ENCODE assay signal across 10 cellular contexts in the genomic region with DNA sequence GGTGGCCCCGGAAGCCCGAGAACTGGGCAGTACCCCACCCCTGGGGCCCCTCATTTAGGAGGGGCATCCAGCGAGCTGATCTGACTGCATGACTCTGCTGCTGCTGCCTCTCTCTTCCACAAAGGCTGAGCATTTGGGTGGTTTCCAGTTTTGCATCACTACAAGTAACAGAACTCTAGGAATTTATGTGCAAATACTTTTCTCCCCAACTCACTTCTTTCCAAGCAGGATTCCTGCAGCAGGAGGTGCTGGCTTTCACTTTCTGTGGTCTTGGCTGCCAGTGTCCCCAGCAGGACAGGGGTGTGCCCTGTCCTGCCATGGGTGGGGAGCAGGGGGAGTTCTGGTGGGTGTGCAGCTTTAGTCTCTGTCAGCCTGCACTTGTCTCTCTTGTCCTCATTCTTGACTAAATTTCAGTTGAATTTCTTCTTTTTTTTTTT. TPM values are rescaled to one million over a fixed set of nuclear protein-coding genes. Genes with fewer than 3 reads are reported as not detected.
DNase-seq lines count a peak whose midpoint lies in the region; ATAC-seq and TF ChIP-seq lines count a peak whose summit lies in the region.
"Had no signal": no experiment of that assay in that cellular context is flagged by ENCODE, and none has a peak within 500 bp of the region (broad histone marks: within the 10 kb centered on the region; RNA-seq: fewer than 3 reads in every experiment).

No MANE protein-coding gene starts in this region.

- H3K27me3 ChIP-seq in subcutaneous abdominal adipose tissue (ENCODE audit: control insufficient read depth in 5 of 5, insufficient read depth in 4 of 5, low read length in 5 of 5) (no peaks in the 10 kb centered on the region), prostate gland (replicated peaks; ENCODE audit: insufficient read depth) (no peaks in the 10 kb centered on the region)

- peak overlapping the region in 1 of 5 donors; percentile 38 for H3K4me3 ChIP-seq in subcutaneous abdominal adipose tissue (ENCODE audit: low read depth in 1 of 5, low read length in 5 of 5)
- H3K4me3 ChIP-seq in prostate gland, result no peak overlapping the region

- no peaks in the 10 kb centered on the region for H3K36me3 ChIP-seq in subcutaneous abdominal adipose tissue (ENCODE audit: control insufficient read depth in 5 of 5, insufficient read depth in 5 of 5, low read length in 5 of 5)
- no peaks in the 10 kb centered on the region for H3K36me3 ChIP-seq in prostate gland

- TF ChIP-seq POLR2A in prostate gland (IDR thresholded peaks at IDR 0.05), result no peak

- no peak for TF ChIP-seq CTCF in prostate gland (IDR thresholded peaks at IDR 0.05)

- DNase-seq in H4 (ENCODE audit: low spot score), result peak; percentile 34
- peak; percentile 62 for DNase-seq in glomerular visceral epithelial cell (ENCODE audit: extremely low spot score)
- DNase-seq in prostate gland (ENCODE audit: low spot score), result no peak
- no peak for DNase-seq in activated naive CD8-positive, alpha-beta T cell treated with anti-CD3 and anti-CD28 coated beads, Interleukin-2, amount 50 U/mL, for 24 hours
- DNase-seq: activated CD8-positive, alpha-beta memory T cell treated with anti-CD3 and anti-CD28 coated beads, Interleukin-2, amount 10 ng/mL, durations not matched to agents 7 days and 5 days; NCI-H510A; nucleus accumbens had no signal

- peaks cover 19% of the 10 kb centered on the region for H3K4me1 Mint-ChIP-seq in activated naive CD8-positive, alpha-beta T cell treated with anti-CD3 and anti-CD28 coated beads, Interleukin-2, amount 50 U/mL, for 24 hours

- no peak overlapping the region for H3K27ac Mint-ChIP-seq in activated naive CD8-positive, alpha-beta T cell treated with anti-CD3 and anti-CD28 coated beads, Interleukin-2, amount 50 U/mL, for 24 hours
- H3K27ac Mint-ChIP-seq: activated CD8-positive, alpha-beta memory T cell treated with anti-CD3 and anti-CD28 coated beads, Interleukin-2, amount 10 ng/mL, durations not matched to agents 7 days and 5 days had no signal

- H3K4me1 ChIP-seq in subcutaneous abdominal adipose tissue (ENCODE audit: control insufficient read depth in 5 of 5, insufficient read depth in 5 of 5, low read length in 5 of 5) (peaks cover 0 to 28% (median 20%) of the 10 kb centered on the region in 5 donors), prostate gland (replicated peaks) (no peaks in the 10 kb centered on the region)

- no peaks in the 10 kb centered on the region for H3K27me3 Mint-ChIP-seq in activated naive CD8-positive, alpha-beta T cell treated with anti-CD3 and anti-CD28 coated beads, Interleukin-2, amount 50 U/mL, for 24 hours

- no peaks in the 10 kb centered on the region for H3K9me3 Mint-ChIP-seq in activated naive CD8-positive, alpha-beta T cell treated with anti-CD3 and anti-CD28 coated beads, Interleukin-2, amount 50 U/mL, for 24 hours

- H3K36me3 Mint-ChIP-seq in activated naive CD8-positive, alpha-beta T cell treated with anti-CD3 and anti-CD28 coated beads, Interleukin-2, amount 50 U/mL, for 24 hours (ENCODE audit: low read depth), result no peaks in the 10 kb centered on the region
- H3K36me3 Mint-ChIP-seq: activated CD8-positive, alpha-beta memory T cell treated with anti-CD3 and anti-CD28 coated beads, Interleukin-2, amount 10 ng/mL, durations not matched to agents 7 days and 5 days had no signal

- H3K9me3 ChIP-seq in subcutaneous abdominal adipose tissue (ENCODE audit: control insufficient read depth in 5 of 5, low read length in 5 of 5) (peaks cover 0 to 4% (median 0%) of the 10 kb centered on the region in 5 donors), prostate gland (no peaks in the 10 kb centered on the region)

- ATAC-seq in SK-N-SH treated with all-trans-retinoic acid at 6 μM for 48 hours (peak; percentile 95), GM19467 (IDR thresholded peaks at IDR 0.05; ENCODE audit: unreplicated experiment) (no peak)
- ATAC-seq in activated naive CD8-positive, alpha-beta T cell treated with anti-CD3 and anti-CD28 coated beads, Interleukin-2, amount 50 U/mL, for 24 hours, result no peak
- ATAC-seq: activated CD8-positive, alpha-beta memory T cell treated with anti-CD3 and anti-CD28 coated beads, Interleukin-2, amount 10 ng/mL, durations not matched to agents 7 days and 5 days had no signal

- H3K4me3 Mint-ChIP-seq in activated naive CD8-positive, alpha-beta T cell treated with anti-CD3 and anti-CD28 coated beads, Interleukin-2, amount 50 U/mL, for 24 hours, result no peak overlapping the region
- H3K4me3 Mint-ChIP-seq: activated CD8-positive, alpha-beta memory T cell treated with anti-CD3 and anti-CD28 coated beads, Interleukin-2, amount 10 ng/mL, durations not matched to agents 7 days and 5 days had no signal

- H3K27ac ChIP-seq in subcutaneous abdominal adipose tissue (ENCODE audit: low read depth, low read length) (peak overlapping the region; percentile 41), prostate gland (no peak overlapping the region)

- peak overlapping the region in 1 of 5 donors; percentile 22 for H3K9ac ChIP-seq in subcutaneous abdominal adipose tissue (ENCODE audit: low read length in 5 of 5)

- WGBS in prostate gland, result 8% methylated on average over 3 of the region's 3 CpGs

- intact Hi-C loops in prostate gland (cut with DNase I), result no loop called here

TF ChIP-seq in SK-N-SH treated with all-trans-retinoic acid at 6 μM for 48 hours, 23 proteins besides CTCF, POLR2A, EP300 and RAD21:
- TF ChIP-seq ZFP30 (CRISPR knock-in tag; IDR thresholded peaks at IDR 0.05), result no peak
- TF ChIP-seq CSDC2 (CRISPR knock-in tag; IDR thresholded peaks at IDR 0.05), result no peak
- TF ChIP-seq ZC3H10 (CRISPR knock-in tag; IDR thresholded peaks at IDR 0.05), result no peak
- TF ChIP-seq ZNF565 (CRISPR knock-in tag; conservative IDR thresholded peaks at IDR 0.05; ENCODE audit: low read depth), result no peak
- TF ChIP-seq, protein P1, sequence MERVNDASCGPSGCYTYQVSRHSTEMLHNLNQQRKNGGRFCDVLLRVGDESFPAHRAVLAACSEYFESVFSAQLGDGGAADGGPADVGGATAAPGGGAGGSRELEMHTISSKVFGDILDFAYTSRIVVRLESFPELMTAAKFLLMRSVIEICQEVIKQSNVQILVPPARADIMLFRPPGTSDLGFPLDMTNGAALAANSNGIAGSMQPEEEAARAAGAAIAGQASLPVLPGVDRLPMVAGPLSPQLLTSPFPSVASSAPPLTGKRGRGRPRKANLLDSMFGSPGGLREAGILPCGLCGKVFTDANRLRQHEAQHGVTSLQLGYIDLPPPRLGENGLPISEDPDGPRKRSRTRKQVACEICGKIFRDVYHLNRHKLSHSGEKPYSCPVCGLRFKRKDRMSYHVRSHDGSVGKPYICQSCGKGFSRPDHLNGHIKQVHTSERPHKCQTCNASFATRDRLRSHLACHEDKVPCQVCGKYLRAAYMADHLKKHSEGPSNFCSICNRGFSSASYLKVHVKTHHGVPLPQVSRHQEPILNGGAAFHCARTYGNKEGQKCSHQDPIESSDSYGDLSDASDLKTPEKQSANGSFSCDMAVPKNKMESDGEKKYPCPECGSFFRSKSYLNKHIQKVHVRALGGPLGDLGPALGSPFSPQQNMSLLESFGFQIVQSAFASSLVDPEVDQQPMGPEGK (CRISPR knock-in tag; IDR thresholded peaks at IDR 0.05; ENCODE audit: borderline replicate concordance), result no peak
- TF ChIP-seq SNAI2 (CRISPR knock-in tag; IDR thresholded peaks at IDR 0.05), result no peak
- no peak for TF ChIP-seq BACH2 (CRISPR knock-in tag; IDR thresholded peaks at IDR 0.05; ENCODE audit: borderline replicate concordance)
- TF ChIP-seq TSHZ2 (CRISPR knock-in tag; IDR thresholded peaks at IDR 0.05), result no peak
- TF ChIP-seq CREB5 (CRISPR knock-in tag; IDR thresholded peaks at IDR 0.05; ENCODE audit: low read depth), result no peak
- TF ChIP-seq ESRRG (CRISPR knock-in tag; IDR thresholded peaks at IDR 0.05), result no peak
- no peak for TF ChIP-seq RARB (CRISPR knock-in tag; IDR thresholded peaks at IDR 0.05)

RNA-seq across cellular contexts. Expression of gene UPB1, which starts 21.2 kb away (rescaled TPM):
- total RNA-seq in H4 (2014; rRNA removed; shearing (Covaris generic)), result not detected in 2 replicates
- total RNA-seq in prostate gland, result 1 to 10 TPM in 1 of 2 donors, under 1 TPM in 1; 0.05 to 5.0 TPM

RNA-seq across cellular contexts. Expression of gene GUCD1, which starts 38.6 kb away (rescaled TPM):
- total RNA-seq in H4 (2014; rRNA removed; shearing (Covaris generic)), result 42.2 and 72.2 TPM in 2 replicates
- 100 to 1,000 TPM; 143 to 147 TPM for total RNA-seq in prostate gland

RNA-seq across cellular contexts. Expression of gene SNRPD3, which starts 39.5 kb away (rescaled TPM):
- total RNA-seq in H4 (2014; rRNA removed; shearing (Covaris generic)), result 194 and 261 TPM in 2 replicates
- total RNA-seq in prostate gland, result 100 to 1,000 TPM; 152 to 169 TPM

Comparison
In these comparisons a context has a peak if more than half of its experiments do, and no peak if none do; other contexts are left out.
1. DNase-seq: peak in H4 (single experiment) and glomerular visceral epithelial cell (single experiment); none in prostate gland (single experiment) and activated naive CD8-positive, alpha-beta T cell treated with anti-CD3 and anti-CD28 coated beads, Interleukin-2, amount 50 U/mL, for 24 hours (single experiment).